In genomic region chr16:88870608-88871348, GRCh38 we compare ENCODE assay signal across 16 cellular contexts. TPM values are rescaled to one million over a fixed set of nuclear protein-coding genes. Genes with fewer than 3 reads are reported as not detected.
A peak's percentile ranks its signal among the peaks of the same experiment; 100 is the strongest.
DNase-seq lines count a peak whose midpoint lies in the region; ATAC-seq and TF ChIP-seq lines count a peak whose summit lies in the region.
"Had no signal": no experiment of that assay in that cellular context is flagged by ENCODE, and none has a peak within 500 bp of the region (broad histone marks: within the 10 kb centered on the region; RNA-seq: fewer than 3 reads in every experiment).

No MANE protein-coding gene starts in this region.

- peak; percentile 49 for ATAC-seq in CD8-positive, alpha-beta T cell

- POLR2A ChIA-PET in CD8-positive, alpha-beta T cell (lab: Charles Lee) = no interaction called here
- POLR2A ChIA-PET in GM10248 (lab: Yijun Ruan, JAX) = no interaction called here

- TF ChIP-seq POLR2A in Peyer's patch (IDR thresholded peaks at IDR 0.05) = no peak

- no peak overlapping the region for H3K23ac ChIP-seq in mesenchymal stem cell (ENCODE audit: low read length in 2 of 2)

- H3K4me1 Mint-ChIP-seq in CD8-positive, alpha-beta T cell (ENCODE audit: low read depth) = peaks cover 6% of the 10 kb centered on the region

- WGBS in mesenchymal stem cell = 81% methylated on average over 32 of the region's 37 CpGs

- no peak overlapping the region for H3K9ac ChIP-seq in mesenchymal stem cell (ENCODE audit: low read length)

- H3K4me2 ChIP-seq in mesenchymal stem cell (ENCODE audit: low read length, poor library complexity, severe bottlenecking) = no peak overlapping the region

- no peaks in the 10 kb centered on the region for H3K4me1 ChIP-seq in CD8-positive, alpha-beta T cell (ENCODE audit: insufficient read depth, low read length)
- H3K4me1 ChIP-seq in Peyer's patch = peaks cover 0 to 5% (median 2%) of the 10 kb centered on the region in 4 donors
- H3K4me1 ChIP-seq in mesenchymal stem cell (ENCODE audit: control insufficient read depth, insufficient read depth, low read depth, low read length) = no peaks in the 10 kb centered on the region
- H3K4me1 ChIP-seq: gastrocnemius medialis, SJSA1 had no signal

- CTCF ChIA-PET in CD8-positive, alpha-beta T cell (lab: Charles Lee) = no interaction called here
- CTCF ChIA-PET in GM10248 (lab: Yijun Ruan, JAX) = interaction anchor here (0.7 to 1.4 kb wide), 3 partner anchors 13 to 1040 kb away, joined by 3 to 6 read pairs (median 3); no protein-coding TSS in a partner anchor

- H3K9me3 ChIP-seq in CD8-positive, alpha-beta T cell (ENCODE audit: low read length) = no peaks in the 10 kb centered on the region
- H3K9me3 ChIP-seq in Peyer's patch = no peaks in the 10 kb centered on the region
- H3K9me3 ChIP-seq in mesenchymal stem cell (ENCODE audit: control insufficient read depth, low read length) = no peaks in the 10 kb centered on the region
- H3K9me3 ChIP-seq: gastrocnemius medialis, SJSA1 had no signal

- H3K4me3 Mint-ChIP-seq in CD8-positive, alpha-beta T cell = peak overlapping the region; percentile 32
- H3K4me3 Mint-ChIP-seq: activated naive CD4-positive, alpha-beta T cell treated with anti-CD3 and anti-CD28 coated beads, Interleukin-2, amount 10 ng/mL, durations not matched to agents 7 days and 5 days had no signal

- DNase-seq in CD8-positive, alpha-beta T cell = no peak
- DNase-seq in GM10248 (ENCODE audit: extremely low spot score) = peak; percentile 67
- DNase-seq in Peyer's patch = peak in 2 of 3 donors; percentile 24 to 60
- no peak for DNase-seq in mesenchymal stem cell
- DNase-seq in LoVo (ENCODE audit: low spot score) = no peak
- no peak for DNase-seq in NCI-H748 treated with DMSO at 0.1 percent for 48 hours (lab: John Stamatoyannopoulos, UW)
- no peak for DNase-seq in middle frontal gyrus (ENCODE audit: extremely low spot score, low spot score)
- DNase-seq: activated CD4-positive, alpha-beta T cell treated with anti-CD3 and anti-CD28 coated beads for 4 hours; activated naive CD4-positive, alpha-beta T cell treated with anti-CD3 and anti-CD28 coated beads, Interleukin-2, amount 10 ng/mL, durations not matched to agents 7 days and 5 days; gastrocnemius medialis; NCI-H187 treated with DMSO at 0.1 percent for 48 hours; retina had no signal

- H3K4me3 ChIP-seq in CD8-positive, alpha-beta T cell (ENCODE audit: low read depth, low read length) = no peak overlapping the region
- peak overlapping the region in 1 of 4 donors; percentile 12 for H3K4me3 ChIP-seq in Peyer's patch
- peak overlapping the region; percentile 23 to 24 for H3K4me3 ChIP-seq in mesenchymal stem cell (ENCODE audit: insufficient read depth in 1 of 2, low read depth in 1 of 2, low read length in 2 of 2)
- H3K4me3 ChIP-seq: lung, SJSA1 had no signal

- H3K27me3 ChIP-seq in CD8-positive, alpha-beta T cell (ENCODE audit: insufficient read depth, low read length) = peaks cover 6% of the 10 kb centered on the region
- no peaks in the 10 kb centered on the region for H3K27me3 ChIP-seq in Peyer's patch
- H3K27me3 ChIP-seq in mesenchymal stem cell (ENCODE audit: control insufficient read depth in 1 of 2, insufficient read depth in 1 of 2, low read length in 2 of 2) = peaks cover 36 to 79% of the 10 kb centered on the region in 2 experiments
- H3K27me3 ChIP-seq: gastrocnemius medialis had no signal

- no peaks in the 10 kb centered on the region for H3K9me3 Mint-ChIP-seq in CD8-positive, alpha-beta T cell
- H3K9me3 Mint-ChIP-seq: activated naive CD4-positive, alpha-beta T cell treated with anti-CD3 and anti-CD28 coated beads, Interleukin-2, amount 10 ng/mL, durations not matched to agents 7 days and 5 days had no signal

- H2BK5ac ChIP-seq in mesenchymal stem cell (ENCODE audit: low read depth, low read length, poor library complexity, severe bottlenecking) = no peak overlapping the region

- no peak overlapping the region for H3K27ac ChIP-seq in CD8-positive, alpha-beta T cell (ENCODE audit: low read depth, low read length)
- H3K27ac ChIP-seq in Peyer's patch (no peak overlapping the region), mesenchymal stem cell (ENCODE audit: low read length, poor library complexity, severe bottlenecking) (no peak overlapping the region)
- H3K27ac ChIP-seq: gastrocnemius medialis, SJSA1 had no signal

- H2BK120ac ChIP-seq in mesenchymal stem cell (ENCODE audit: low read depth, low read length) = no peak overlapping the region

- H4K91ac ChIP-seq in mesenchymal stem cell (ENCODE audit: low read length) = no peak overlapping the region

- H2BK15ac ChIP-seq in mesenchymal stem cell (ENCODE audit: low read depth, poor library complexity, severe bottlenecking) = no peak overlapping the region

- TF ChIP-seq CTCF in CD8-positive, alpha-beta T cell (IDR thresholded peaks at IDR 0.05) = no peak
- no peak for TF ChIP-seq CTCF in GM10248 (IDR thresholded peaks at IDR 0.05; ENCODE audit: control extremely low read depth, extremely low read depth, low read depth, missing control alignments)
- TF ChIP-seq CTCF in Peyer's patch (IDR thresholded peaks at IDR 0.05) = no peak

- no peak overlapping the region for H2AFZ ChIP-seq in mesenchymal stem cell (ENCODE audit: low read depth, low read length)

- no peak overlapping the region for H3K4ac ChIP-seq in mesenchymal stem cell (ENCODE audit: low read depth in 1 of 2, low read length in 2 of 2)

- no peaks in the 10 kb centered on the region for H3K36me3 Mint-ChIP-seq in CD8-positive, alpha-beta T cell
- H3K36me3 Mint-ChIP-seq: activated naive CD4-positive, alpha-beta T cell treated with anti-CD3 and anti-CD28 coated beads, Interleukin-2, amount 10 ng/mL, durations not matched to agents 7 days and 5 days had no signal

- H3K18ac ChIP-seq in mesenchymal stem cell (ENCODE audit: low read depth in 1 of 2, low read length in 2 of 2) = no peak overlapping the region

- H3K14ac ChIP-seq in mesenchymal stem cell (ENCODE audit: low read length in 2 of 2) = no peak overlapping the region

- no peaks in the 10 kb centered on the region for H3K36me3 ChIP-seq in CD8-positive, alpha-beta T cell (ENCODE audit: insufficient read depth, low read length)
- no peaks in the 10 kb centered on the region for H3K36me3 ChIP-seq in Peyer's patch
- no peaks in the 10 kb centered on the region for H3K36me3 ChIP-seq in mesenchymal stem cell (ENCODE audit: control insufficient read depth in 1 of 2, insufficient read depth in 2 of 2, low read depth in 1 of 2, low read length in 2 of 2)
- H3K36me3 ChIP-seq: gastrocnemius medialis, SJSA1 had no signal

- H2BK12ac ChIP-seq in mesenchymal stem cell (ENCODE audit: low read length in 2 of 2) = no peak overlapping the region

- H3K27ac Mint-ChIP-seq in CD8-positive, alpha-beta T cell = no peak overlapping the region
- H3K27ac Mint-ChIP-seq: activated naive CD4-positive, alpha-beta T cell treated with anti-CD3 and anti-CD28 coated beads, Interleukin-2, amount 10 ng/mL, durations not matched to agents 7 days and 5 days had no signal

- no peaks in the 10 kb centered on the region for H3K79me1 ChIP-seq in mesenchymal stem cell (replicated peaks; ENCODE audit: low read length, poor library complexity, severe bottlenecking)

- peaks cover 8% of the 10 kb centered on the region for H3K27me3 Mint-ChIP-seq in CD8-positive, alpha-beta T cell (ENCODE audit: low read depth)

- intact Hi-C loops in CD8-positive, alpha-beta T cell (cut with DNase I, micrococcal nuclease) = loop anchor here in 1 of 2 experiments (1.0 kb wide), 1 partner anchor 33 kb away; no protein-coding TSS in a partner anchor

- H2AK5ac ChIP-seq in mesenchymal stem cell (ENCODE audit: low read length, severe bottlenecking) = no peak overlapping the region

- H4K8ac ChIP-seq in mesenchymal stem cell (ENCODE audit: low read length) = no peak overlapping the region

RNA-seq across cellular contexts. Expression of gene PABPN1L, which starts 4.3 kb away (rescaled TPM):
- total RNA-seq in CD8-positive, alpha-beta T cell = not detected
- total RNA-seq in Peyer's patch = not detected
- not detected for polyA plus RNA-seq in mesenchymal stem cell (2013, experiment 1 of 2)
- polyA plus RNA-seq in mesenchymal stem cell (2013, experiment 2 of 2) = not detected
- total RNA-seq: Daoy, dermis microvascular lymphatic vessel endothelial cell, gastrocnemius medialis, lung, SJSA1 had no signal

RNA-seq across cellular contexts. Expression of gene TRAPPC2L, which starts 13.9 kb away (rescaled TPM):
- total RNA-seq in CD8-positive, alpha-beta T cell = 10 to 100 TPM; 53.4 to 56.5 TPM
- 10 to 100 TPM; 20.4 to 47.9 (median 35.4) TPM for total RNA-seq in Peyer's patch
- 111 TPM for polyA plus RNA-seq in mesenchymal stem cell (2013, experiment 1 of 2)
- 108 TPM for polyA plus RNA-seq in mesenchymal stem cell (2013, experiment 2 of 2)

RNA-seq across cellular contexts. Expression of gene GALNS, which starts 14.0 kb away (rescaled TPM):
- total RNA-seq in CD8-positive, alpha-beta T cell = 10 to 100 TPM; 16.0 to 20.0 TPM
- total RNA-seq in Peyer's patch = 100 to 1,000 TPM in 3 of 4 donors, 10 to 100 TPM in 1; 46.4 to 180 (median 133) TPM
- polyA plus RNA-seq in mesenchymal stem cell (2013, experiment 1 of 2) = 34.8 TPM
- 32.9 TPM for polyA plus RNA-seq in mesenchymal stem cell (2013, experiment 2 of 2)

RNA-seq across cellular contexts. Expression of gene APRT, which starts 59.0 kb away (rescaled TPM):
- 100 to 1,000 TPM; 171 to 178 TPM for total RNA-seq in CD8-positive, alpha-beta T cell
- 100 to 1,000 TPM; 109 to 190 (median 122) TPM for total RNA-seq in Peyer's patch
- polyA plus RNA-seq in mesenchymal stem cell (2013, experiment 1 of 2) = 157 TPM
- polyA plus RNA-seq in mesenchymal stem cell (2013, experiment 2 of 2) = 164 TPM

Comparison
In these comparisons a context has a peak if more than half of its experiments do, and no peak if none do; other contexts are left out.
1. DNase-seq: peak in GM10248 (single experiment) and Peyer's patch (2 of 3); none in CD8-positive, alpha-beta T cell (0 of 7), mesenchymal stem cell (single experiment), LoVo (single experiment), NCI-H748 treated with DMSO at 0.1 percent for 48 hours (single experiment) and middle frontal gyrus (single experiment).